In genomic region chr6:127737009-127737486, GRCh38 we compare ENCODE assay signal across 8 cellular contexts.
A peak's percentile ranks its signal among the peaks of the same experiment; 100 is the strongest.
DNase-seq lines count a peak whose midpoint lies in the region; ATAC-seq, FAIRE-seq and TF ChIP-seq lines count a peak whose summit lies in the region.

No MANE protein-coding gene starts in this region.

- H3K4me3 Mint-ChIP-seq in stimulated activated memory B cell treated with anti-CD40 and anti-IgM and Interleukin-4, amounts not matched to agents 10 μg/mL and 1 μg/mL and 100 μg/mL, for 72 hours = no peak overlapping the region

- no peaks in the 10 kb centered on the region for H3K4me1 Mint-ChIP-seq in stimulated activated memory B cell treated with anti-CD40 and anti-IgM and Interleukin-4, amounts not matched to agents 10 μg/mL and 1 μg/mL and 100 μg/mL, for 72 hours

- no peak overlapping the region for H3K27ac Mint-ChIP-seq in stimulated activated memory B cell treated with anti-CD40 and anti-IgM and Interleukin-4, amounts not matched to agents 10 μg/mL and 1 μg/mL and 100 μg/mL, for 72 hours

- no peaks in the 10 kb centered on the region for H3K9me3 Mint-ChIP-seq in stimulated activated memory B cell treated with anti-CD40 and anti-IgM and Interleukin-4, amounts not matched to agents 10 μg/mL and 1 μg/mL and 100 μg/mL, for 72 hours

- DNase-seq in NCI-H1417 treated with DMSO at 0.1 percent for 48 hours (lab: John Stamatoyannopoulos, UW) = peak; percentile 49
- peak; percentile 76 for DNase-seq in bronchial epithelial cell (ENCODE audit: low read depth)
- no peak for DNase-seq in kidney

- H3K36me3 Mint-ChIP-seq in stimulated activated memory B cell treated with anti-CD40 and anti-IgM and Interleukin-4, amounts not matched to agents 10 μg/mL and 1 μg/mL and 100 μg/mL, for 72 hours = no peaks in the 10 kb centered on the region

- peak; percentile 81 for ATAC-seq in GM18520 (IDR thresholded peaks at IDR 0.05; ENCODE audit: unreplicated experiment)
- ATAC-seq in HG02943 (IDR thresholded peaks at IDR 0.05; ENCODE audit: low read depth, unreplicated experiment) = peak; percentile 94
- ATAC-seq in SK-N-SH treated with all-trans-retinoic acid at 6 μM for 48 hours = peak; percentile 99
- ATAC-seq in stimulated activated memory B cell treated with anti-CD40 and anti-IgM and Interleukin-4, amounts not matched to agents 10 μg/mL and 1 μg/mL and 100 μg/mL, for 72 hours = peak; percentile 62

- H3K36me3 ChIP-seq in bronchial epithelial cell (ENCODE audit: control insufficient read depth, insufficient read depth, low read length) = no peaks in the 10 kb centered on the region
- no peaks in the 10 kb centered on the region for H3K36me3 ChIP-seq in kidney (ENCODE audit: control insufficient read depth in 1 of 2, insufficient read depth in 2 of 2, low read length in 2 of 2)

- FAIRE-seq in bronchial epithelial cell (lab: Jason Lieb, UNC) (no peak), kidney (lab: Jason Lieb, UNC) (peak; percentile 94)

- no peak overlapping the region for H3K9ac ChIP-seq in kidney (ENCODE audit: low read length in 2 of 2)

- H3K4me3 ChIP-seq in bronchial epithelial cell (ENCODE audit: low read depth, low read length) (no peak overlapping the region), kidney (ENCODE audit: low read length in 2 of 2) (no peak overlapping the region)

- H3K4me1 ChIP-seq in kidney (ENCODE audit: control insufficient read depth in 1 of 2, insufficient read depth in 1 of 2, low read depth in 1 of 2, low read length in 2 of 2) = no peaks in the 10 kb centered on the region

- peak; percentile 66 for TF ChIP-seq CTCF in C4-2B (conservative IDR thresholded peaks at IDR 0.05)
- peak; percentile 47 for TF ChIP-seq CTCF in bronchial epithelial cell (IDR thresholded peaks at IDR 0.05; ENCODE audit: insufficient read depth, low read length, severe bottlenecking)
- TF ChIP-seq CTCF in kidney (IDR thresholded peaks at IDR 0.05; ENCODE audit: borderline replicate concordance, extremely low read depth, insufficient read depth) = peak; percentile 60

- no peaks in the 10 kb centered on the region for H3K27me3 ChIP-seq in bronchial epithelial cell (ENCODE audit: control insufficient read depth, insufficient read depth, low read length)

- peaks cover 18% of the 10 kb centered on the region for H3K27me3 Mint-ChIP-seq in stimulated activated memory B cell treated with anti-CD40 and anti-IgM and Interleukin-4, amounts not matched to agents 10 μg/mL and 1 μg/mL and 100 μg/mL, for 72 hours

- H3K9me3 ChIP-seq in kidney (ENCODE audit: control insufficient read depth in 1 of 2, low read length in 2 of 2) = no peaks in the 10 kb centered on the region

- H3K27ac ChIP-seq in C4-2B (no peak overlapping the region), kidney (ENCODE audit: low read depth in 2 of 2, low read length in 2 of 2) (no peak overlapping the region)

- intact Hi-C loops in kidney (cut with DNase I) = no loop called here

TF ChIP-seq in SK-N-SH treated with all-trans-retinoic acid at 6 μM for 48 hours, 23 proteins besides CTCF, POLR2A, EP300 and RAD21:
- TF ChIP-seq PATZ1 (CRISPR knock-in tag; IDR thresholded peaks at IDR 0.05; ENCODE audit: borderline replicate concordance) (no peak), ARNTL (CRISPR knock-in tag; IDR thresholded peaks at IDR 0.05; ENCODE audit: borderline replicate concordance, low read depth) (no peak), TOX (CRISPR knock-in tag; IDR thresholded peaks at IDR 0.05; ENCODE audit: borderline replicate concordance) (no peak), OSR1 (CRISPR knock-in tag; IDR thresholded peaks at IDR 0.05) (no peak), ZC3H10 (CRISPR knock-in tag; IDR thresholded peaks at IDR 0.05) (no peak), ZNF70 (CRISPR knock-in tag; IDR thresholded peaks at IDR 0.05) (no peak)
- TF ChIP-seq, protein P1, sequence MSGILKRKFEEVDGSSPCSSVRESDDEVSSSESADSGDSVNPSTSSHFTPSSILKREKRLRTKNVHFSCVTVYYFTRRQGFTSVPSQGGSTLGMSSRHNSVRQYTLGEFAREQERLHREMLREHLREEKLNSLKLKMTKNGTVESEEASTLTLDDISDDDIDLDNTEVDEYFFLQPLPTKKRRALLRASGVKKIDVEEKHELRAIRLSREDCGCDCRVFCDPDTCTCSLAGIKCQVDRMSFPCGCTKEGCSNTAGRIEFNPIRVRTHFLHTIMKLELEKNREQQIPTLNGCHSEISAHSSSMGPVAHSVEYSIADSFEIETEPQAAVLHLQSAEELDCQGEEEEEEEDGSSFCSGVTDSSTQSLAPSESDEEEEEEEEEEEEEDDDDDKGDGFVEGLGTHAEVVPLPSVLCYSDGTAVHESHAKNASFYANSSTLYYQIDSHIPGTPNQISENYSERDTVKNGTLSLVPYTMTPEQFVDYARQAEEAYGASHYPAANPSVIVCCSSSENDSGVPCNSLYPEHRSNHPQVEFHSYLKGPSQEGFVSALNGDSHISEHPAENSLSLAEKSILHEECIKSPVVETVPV (CRISPR knock-in tag; IDR thresholded peaks at IDR 0.05) = no peak
